ENCODE assay signal across 9 cellular contexts in genomic region chr14:77415403-77416030, GRCh38. TPM values are rescaled to one million over a fixed set of nuclear protein-coding genes. Genes with fewer than 3 reads are reported as not detected.
DNase-seq lines count a peak whose midpoint lies in the region; ATAC-seq, FAIRE-seq and TF ChIP-seq lines count a peak whose summit lies in the region.
"Not testable (repeated sequence)": the region's sequence is repeated elsewhere in the genome, so short reads cannot be mapped to it uniquely, and the experiment has no call there.
"Had no signal": no experiment of that assay in that cellular context is flagged by ENCODE, and none has a peak within 500 bp of the region (broad histone marks: within the 10 kb centered on the region; RNA-seq: fewer than 3 reads in every experiment).

No MANE protein-coding gene starts in this region.

- TF ChIP-seq EP300 in K562 (IDR thresholded peaks at IDR 0.05; ENCODE audit: low read length) = not testable (repeated sequence)

- not testable (repeated sequence) for H4K20me1 ChIP-seq in K562 (replicated peaks; ENCODE audit: control insufficient read depth, insufficient read depth, low read length)

- not testable (repeated sequence) for TF ChIP-seq RAD21 in K562 (CRISPR knock-in tag; conservative IDR thresholded peaks at IDR 0.05 in 1 of 2, IDR thresholded peaks at IDR 0.05 in 1 of 2)

- not testable (repeated sequence) for FAIRE-seq in K562 (lab: Jason Lieb, UNC)

- H3K27ac ChIP-seq in HEK293 (ENCODE audit: extremely low read depth, low read depth, low read length) = not testable (repeated sequence)
- peak overlapping the region; percentile 92; the same call in 1 of the 3 replicates for H3K27ac ChIP-seq in K562 (ENCODE audit: extremely low read depth, low read depth, low read length)

- H3K4me2 ChIP-seq in K562 (ENCODE audit: insufficient read depth, low read length) = not testable (repeated sequence)

- CTCF ChIA-PET in HEK293 (lab: Yijun Ruan, JAX); K562 (lab: Yijun Ruan, JAX; ENCODE audit: low intra/inter-chr PET ratio): not testable (repeated sequence)

- not testable (repeated sequence) for DNase-seq in K562 (ENCODE audit: extremely low read depth in 1 of 4, low spot score in 3 of 4)
- DNase-seq in head of caudate nucleus (peak in 24 of 42 donors; percentile 4 to 51 (median 27)), putamen (ENCODE audit: low spot score) (peak; percentile 30)

- not testable (repeated sequence) for H3K9me3 ChIP-seq in HEK293 (ENCODE audit: control insufficient read depth, insufficient read depth, low read depth, low read length); K562 (replicated peaks; ENCODE audit: control insufficient read depth, insufficient read depth, low read depth, low read length)

- not testable (repeated sequence) for H3K36me3 ChIP-seq in HEK293 (ENCODE audit: control insufficient read depth in 2 of 2, insufficient read depth in 1 of 2, low read length in 2 of 2); K562 (ENCODE audit: control insufficient read depth, insufficient read depth, low read length)

- BruUV-seq in K562 (replicated peaks; lab: Mats Ljungman, UMichigan) = not testable (repeated sequence)

- in situ Hi-C loops in K562 (cut with MboI) = not testable (repeated sequence)

- not testable (repeated sequence) for H3K9ac ChIP-seq in K562 (ENCODE audit: insufficient read depth in 1 of 2, low read depth in 2 of 2, low read length in 2 of 2)

- not testable (repeated sequence) for H2AFZ ChIP-seq in K562 (ENCODE audit: low read depth, low read length)

- H3K27me3 ChIP-seq in K562 (ENCODE audit: control insufficient read depth in 2 of 2, insufficient read depth in 2 of 2, low read length in 2 of 2) = not testable (repeated sequence)

- H3K4me1 ChIP-seq in HEK293 (ENCODE audit: control insufficient read depth, insufficient read depth, low read length) = not testable (repeated sequence)
- H3K4me1 ChIP-seq in K562 (replicated peaks in 1 of 2; ENCODE audit: control insufficient read depth in 2 of 2, insufficient read depth in 2 of 2, low read length in 2 of 2) = peaks cover 20 to 25% of the 10 kb centered on the region in 2 experiments; a peak in 4 of 5 replicates

- POLR2A ChIA-PET in HEK293 (lab: Yijun Ruan, JAX) = interaction anchor here (1.0 kb wide), 1 partner anchor 94 kb away, joined by 3 read pairs; no protein-coding TSS in a partner anchor
- POLR2A ChIA-PET in K562 (lab: Yijun Ruan, JAX) = not testable (repeated sequence)

- not testable (repeated sequence) for ATAC-seq in K562

- not testable (repeated sequence) for TF ChIP-seq CTCF in HEK293 (tag by site-specific recombination; IDR thresholded peaks at IDR 0.05); K562 (IDR thresholded peaks at IDR 0.05 in 2 of 3, conservative IDR thresholded peaks at IDR 0.05 in 1 of 3; ENCODE audit: insufficient read depth in 2 of 3, low read depth in 1 of 3, low read length in 3 of 3)

- TF ChIP-seq POLR2A in K562 (conservative IDR thresholded peaks at IDR 0.05) = not testable (repeated sequence)

- not testable (repeated sequence) for H3K79me2 ChIP-seq in K562 (ENCODE audit: control insufficient read depth, insufficient read depth, low read length)

- WGBS in K562 (ENCODE audit: insufficient coverage, low coverage, missing lambda C conversion rate) = 39% methylated on average over 6 of the region's 10 CpGs

- intact Hi-C loops in K562 (cut with micrococcal nuclease); head of caudate nucleus (cut with DNase I): not testable (repeated sequence)

- H3K4me3 ChIP-seq in HEK293 (ENCODE audit: low read depth, low read length); K562: not testable (repeated sequence)

- H3K9me1 ChIP-seq in K562 (ENCODE audit: control insufficient read depth, insufficient read depth, low read length) = not testable (repeated sequence)

RNA-seq across cellular contexts. Expression of gene NOXRED1, which starts 7.8 kb away (rescaled TPM):
- total RNA-seq in K562 (2011; cell fraction: chromatin; rRNA removed; ENCODE audit: low replicate concordance) = 0.83 and 2.5 TPM in 2 replicates
- 0.83 and 0.92 TPM in 2 replicates for total RNA-seq in K562 (2011; cell fraction: nucleolus; rRNA removed)
- total RNA-seq in K562 (2011; cell fraction: nucleoplasm; rRNA removed) = 1.8 and 2.3 TPM in 2 replicates
- total RNA-seq in K562 (2014; rRNA removed) (0.36 and 0.45 TPM in 2 replicates), K562 (2014; rRNA removed; fragmentation: Illumina TruSeq; extraction: Trizol) (0.29 and 0.32 TPM in 2 replicates), K562 (2015; rRNA removed; fragmentation: Illumina TruSeq; extraction: Trizol) (0.23 and 0.29 TPM in 2 replicates), K562 (2021) (0.18 TPM in 2 replicates)
- polyA plus RNA-seq in K562 (2011; rRNA removed) (0.72 and 0.85 TPM in 2 replicates), K562 (2014; fragmentation: Illumina TruSeq; extraction: Trizol) (0.37 and 0.39 TPM in 2 replicates), K562 (2014; fragmentation: Nextera tagmentation; extraction: Ambion mirVana) (under 1 TPM; 0.30 to 0.52 TPM), K562 (2014; rRNA removed) (0.15 and 0.47 TPM in 2 replicates)
- 0.34 and 0.52 TPM in 2 replicates for polyA plus RNA-seq in K562 (2011; cell fraction: cytosol; rRNA removed)
- polyA plus RNA-seq in K562 (2011; cell fraction: nucleus; rRNA removed) = 1.3 and 1.6 TPM in 2 replicates
- polyA plus RNA-seq in K562 (2012) = 0.14 and 0.17 TPM in 2 replicates
- polyA minus RNA-seq in K562 (2011; rRNA and poly(A)+ RNA removed) = 0.36 and 0.70 TPM in 2 replicates
- polyA minus RNA-seq in K562 (2011; cell fraction: cytosol; rRNA and poly(A)+ RNA removed) = not detected in 2 replicates
- 0.27 and 0.44 TPM in 2 replicates for polyA minus RNA-seq in K562 (2011; cell fraction: nucleus; rRNA and poly(A)+ RNA removed)
- total RNA-seq: A172 had no signal
- polyA plus RNA-seq: CD14-positive monocyte; CD4-positive, alpha-beta memory T cell; CD8-positive, alpha-beta memory T cell had no signal

RNA-seq across cellular contexts. Expression of gene SAMD15, which starts 38.3 kb away (rescaled TPM):
- total RNA-seq in K562 (2011; cell fraction: chromatin; rRNA removed; ENCODE audit: low replicate concordance) = 0.16 and 0.56 TPM in 2 replicates
- total RNA-seq in K562 (2011; cell fraction: nucleolus; rRNA removed) = not detected in 2 replicates
- 0.23 TPM in 1 of 2 replicates, not detected in the other for total RNA-seq in K562 (2011; cell fraction: nucleoplasm; rRNA removed)
- 0.18 and 0.49 TPM in 2 replicates for total RNA-seq in K562 (2014; rRNA removed)
- 0.25 and 0.86 TPM in 2 replicates for total RNA-seq in K562 (2014; rRNA removed; fragmentation: Illumina TruSeq; extraction: Trizol)
- total RNA-seq in K562 (2015; rRNA removed; fragmentation: Illumina TruSeq; extraction: Trizol) = 0.54 and 0.72 TPM in 2 replicates
- total RNA-seq in K562 (2021) = 0.11 and 0.22 TPM in 2 replicates
- 0.04 and 0.32 TPM in 2 replicates for polyA plus RNA-seq in K562 (2011; rRNA removed)
- 0.62 TPM in 1 of 2 replicates, not detected in the other for polyA plus RNA-seq in K562 (2011; cell fraction: cytosol; rRNA removed)
- polyA plus RNA-seq in K562 (2011; cell fraction: nucleus; rRNA removed) = 0.10 and 0.37 TPM in 2 replicates
- polyA plus RNA-seq in K562 (2012) = 0.25 and 0.26 TPM in 2 replicates
- polyA plus RNA-seq in K562 (2014; fragmentation: Illumina TruSeq; extraction: Trizol) = 0.17 and 0.42 TPM in 2 replicates
- under 1 TPM; 0.20 to 0.22 TPM for polyA plus RNA-seq in K562 (2014; fragmentation: Nextera tagmentation; extraction: Ambion mirVana)
- polyA plus RNA-seq in K562 (2014; rRNA removed) = 0.29 TPM in 1 of 2 replicates, not detected in the other
- 0.33 and 0.63 TPM in 2 replicates for polyA minus RNA-seq in K562 (2011; rRNA and poly(A)+ RNA removed)
- polyA minus RNA-seq in K562 (2011; cell fraction: cytosol; rRNA and poly(A)+ RNA removed) = not detected in 2 replicates
- polyA minus RNA-seq in K562 (2011; cell fraction: nucleus; rRNA and poly(A)+ RNA removed) = 0.40 TPM in 1 of 2 replicates, not detected in the other
- polyA plus RNA-seq: CD4-positive, alpha-beta memory T cell; CD4-positive, CD25-positive, alpha-beta regulatory T cell had no signal

RNA-seq across cellular contexts. Expression of gene TMED8, which starts 38.6 kb away (rescaled TPM):
- 4.8 and 8.6 TPM in 2 replicates for total RNA-seq in K562 (2011; cell fraction: chromatin; rRNA removed; ENCODE audit: low replicate concordance)
- 2.8 and 3.7 TPM in 2 replicates for total RNA-seq in K562 (2011; cell fraction: nucleolus; rRNA removed)
- 7.8 and 14.2 TPM in 2 replicates for total RNA-seq in K562 (2011; cell fraction: nucleoplasm; rRNA removed)
- total RNA-seq in K562 (2014; rRNA removed) (9.7 and 12.3 TPM in 2 replicates), K562 (2014; rRNA removed; fragmentation: Illumina TruSeq; extraction: Trizol) (15.4 and 16.6 TPM in 2 replicates), K562 (2015; rRNA removed; fragmentation: Illumina TruSeq; extraction: Trizol) (11.2 and 12.0 TPM in 2 replicates), K562 (2021) (13.1 and 14.0 TPM in 2 replicates)
- polyA plus RNA-seq in K562 (2011; rRNA removed) (12.2 and 17.4 TPM in 2 replicates), K562 (2014; fragmentation: Illumina TruSeq; extraction: Trizol) (12.0 and 14.0 TPM in 2 replicates), K562 (2014; fragmentation: Nextera tagmentation; extraction: Ambion mirVana) (1 to 10 TPM; 3.3 to 4.7 TPM), K562 (2014; rRNA removed) (8.5 and 10.0 TPM in 2 replicates)
- 7.0 and 10.5 TPM in 2 replicates for polyA plus RNA-seq in K562 (2011; cell fraction: cytosol; rRNA removed)
- polyA plus RNA-seq in K562 (2011; cell fraction: nucleus; rRNA removed) = 5.1 and 5.2 TPM in 2 replicates
- polyA plus RNA-seq in K562 (2012) = 6.9 and 7.1 TPM in 2 replicates
- 18.8 and 23.4 TPM in 2 replicates for polyA minus RNA-seq in K562 (2011; rRNA and poly(A)+ RNA removed)
- 6.7 and 11.8 TPM in 2 replicates for polyA minus RNA-seq in K562 (2011; cell fraction: cytosol; rRNA and poly(A)+ RNA removed)
- polyA minus RNA-seq in K562 (2011; cell fraction: nucleus; rRNA and poly(A)+ RNA removed) = 2.8 and 4.6 TPM in 2 replicates

RNA-seq across cellular contexts. Expression of gene VIPAS39, which starts 41.9 kb away (rescaled TPM):
- total RNA-seq in K562 (2011; cell fraction: chromatin; rRNA removed; ENCODE audit: low replicate concordance) = 22.8 and 28.7 TPM in 2 replicates
- 16.3 and 18.5 TPM in 2 replicates for total RNA-seq in K562 (2011; cell fraction: nucleolus; rRNA removed)
- total RNA-seq in K562 (2011; cell fraction: nucleoplasm; rRNA removed) = 18.0 and 19.5 TPM in 2 replicates
- total RNA-seq in K562 (2014; rRNA removed) (7.9 and 8.1 TPM in 2 replicates), K562 (2014; rRNA removed; fragmentation: Illumina TruSeq; extraction: Trizol) (10.0 and 12.3 TPM in 2 replicates), K562 (2015; rRNA removed; fragmentation: Illumina TruSeq; extraction: Trizol) (9.4 and 9.9 TPM in 2 replicates), K562 (2021) (8.6 and 9.2 TPM in 2 replicates)
- polyA plus RNA-seq in K562 (2011; rRNA removed) (23.8 and 25.6 TPM in 2 replicates), K562 (2014; fragmentation: Illumina TruSeq; extraction: Trizol) (13.1 and 15.1 TPM in 2 replicates), K562 (2014; fragmentation: Nextera tagmentation; extraction: Ambion mirVana) (10 to 100 TPM in 1 of 2 experiments, 1 to 10 TPM in 1; 5.7 to 10.5 TPM), K562 (2014; rRNA removed) (7.0 and 9.4 TPM in 2 replicates)
- 11.4 and 19.1 TPM in 2 replicates for polyA plus RNA-seq in K562 (2011; cell fraction: cytosol; rRNA removed)
- 22.9 and 27.2 TPM in 2 replicates for polyA plus RNA-seq in K562 (2011; cell fraction: nucleus; rRNA removed)
- polyA plus RNA-seq in K562 (2012) = 7.8 and 14.1 TPM in 2 replicates
- 25.9 and 26.4 TPM in 2 replicates for polyA minus RNA-seq in K562 (2011; rRNA and poly(A)+ RNA removed)
- 9.1 and 12.3 TPM in 2 replicates for polyA minus RNA-seq in K562 (2011; cell fraction: cytosol; rRNA and poly(A)+ RNA removed)
- 12.8 and 21.5 TPM in 2 replicates for polyA minus RNA-seq in K562 (2011; cell fraction: nucleus; rRNA and poly(A)+ RNA removed)

RNA-seq across cellular contexts. Expression of gene AHSA1, which starts 42.4 kb away (rescaled TPM):
- total RNA-seq in K562 (2011; cell fraction: chromatin; rRNA removed; ENCODE audit: low replicate concordance) = 54.8 and 74.6 TPM in 2 replicates
- total RNA-seq in K562 (2011; cell fraction: nucleolus; rRNA removed) = 43.2 and 44.5 TPM in 2 replicates
- total RNA-seq in K562 (2011; cell fraction: nucleoplasm; rRNA removed) = 51.8 and 61.0 TPM in 2 replicates
- 144 and 157 TPM in 2 replicates for total RNA-seq in K562 (2014; rRNA removed)
- 184 and 201 TPM in 2 replicates for total RNA-seq in K562 (2014; rRNA removed; fragmentation: Illumina TruSeq; extraction: Trizol)
- 193 and 197 TPM in 2 replicates for total RNA-seq in K562 (2015; rRNA removed; fragmentation: Illumina TruSeq; extraction: Trizol)
- total RNA-seq in K562 (2021) = 168 and 175 TPM in 2 replicates
- polyA plus RNA-seq in K562 (2011; rRNA removed) = 137 and 208 TPM in 2 replicates
- polyA plus RNA-seq in K562 (2011; cell fraction: cytosol; rRNA removed) = 162 and 171 TPM in 2 replicates
- polyA plus RNA-seq in K562 (2011; cell fraction: nucleus; rRNA removed) = 49.9 and 55.0 TPM in 2 replicates
- polyA plus RNA-seq in K562 (2012) = 62.9 and 128 TPM in 2 replicates
- polyA plus RNA-seq in K562 (2014; fragmentation: Illumina TruSeq; extraction: Trizol) = 282 and 317 TPM in 2 replicates
- 10 to 100 TPM; 41.4 to 75.1 TPM for polyA plus RNA-seq in K562 (2014; fragmentation: Nextera tagmentation; extraction: Ambion mirVana)
- 202 and 232 TPM in 2 replicates for polyA plus RNA-seq in K562 (2014; rRNA removed)
- polyA minus RNA-seq in K562 (2011; rRNA and poly(A)+ RNA removed) = 227 and 265 TPM in 2 replicates
- 77.3 and 97.7 TPM in 2 replicates for polyA minus RNA-seq in K562 (2011; cell fraction: cytosol; rRNA and poly(A)+ RNA removed)
- polyA minus RNA-seq in K562 (2011; cell fraction: nucleus; rRNA and poly(A)+ RNA removed) = 15.5 and 36.1 TPM in 2 replicates
